8 cellular contexts compared by ENCODE assay signal in the genomic region with DNA sequence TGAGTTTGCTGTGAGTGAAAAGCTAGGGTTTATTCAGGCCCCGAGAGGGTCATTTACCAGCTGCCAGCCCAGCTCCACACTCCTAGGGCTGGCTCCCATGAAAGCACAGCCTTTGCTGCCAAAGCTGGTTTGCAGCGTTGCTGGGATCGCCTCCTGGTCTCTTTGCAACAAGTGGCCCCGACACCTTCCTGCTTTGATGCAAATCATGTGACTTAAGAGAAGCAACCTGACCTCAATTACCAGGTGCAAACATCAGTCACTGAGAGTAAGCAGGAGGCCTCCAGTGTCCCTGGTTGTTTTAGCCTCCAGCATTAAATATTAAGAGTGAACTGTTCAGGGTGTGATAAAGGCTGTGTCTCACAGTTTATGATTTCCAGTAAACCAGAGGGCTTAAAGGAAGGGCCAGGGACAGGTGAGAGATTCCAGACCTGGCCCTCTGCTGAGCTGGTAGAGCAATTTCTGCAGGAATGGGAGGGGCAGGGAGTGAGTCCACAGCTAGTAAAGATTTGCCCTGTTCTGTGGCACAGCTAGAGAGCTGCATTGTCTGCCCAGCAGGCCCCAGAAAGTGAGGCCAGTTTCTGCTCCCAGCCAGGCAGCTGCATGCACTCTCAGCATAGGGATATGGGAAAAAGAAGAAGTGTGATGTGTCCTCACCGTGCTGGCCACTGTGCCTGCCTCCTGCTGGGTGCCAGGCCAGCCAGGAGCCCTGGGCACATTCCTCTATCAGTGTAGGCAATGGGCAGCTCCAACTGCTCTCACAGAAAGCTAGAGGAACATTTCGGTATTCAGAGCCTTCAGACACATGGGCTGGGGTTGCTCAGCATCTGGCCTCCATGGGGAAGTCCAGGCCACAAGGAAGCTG. TPM values are rescaled to one million over a fixed set of nuclear protein-coding genes. Genes with fewer than 3 reads are reported as not detected.
A peak's percentile ranks its signal among the peaks of the same experiment; 100 is the strongest.
DNase-seq lines count a peak whose midpoint lies in the region; ATAC-seq and TF ChIP-seq lines count a peak whose summit lies in the region.

No MANE protein-coding gene starts in this region.

- H3K9ac ChIP-seq in OCI-LY1 (ENCODE audit: low read length) (peak overlapping the region; percentile 39; the same call in 1 of the 2 replicates), smooth muscle cell (ENCODE audit: low read depth) (peak overlapping the region; percentile 92)

- 52 to 54% methylated on average over 6 of the region's 6 CpGs for WGBS in heart right ventricle, 2 donors
- 71% methylated on average over 6 of the region's 6 CpGs for WGBS in smooth muscle cell (ENCODE audit: low lambda C conversion rate)

- no peak overlapping the region for H3K27ac Mint-ChIP-seq in endothelial cell (ENCODE audit: unreplicated experiment)

- H3K4me2 ChIP-seq in OCI-LY1 (ENCODE audit: low read length) (peak overlapping the region; percentile 37; the same call in 1 of the 2 replicates), smooth muscle cell (peak overlapping the region; percentile 28)

- H3K36me3 Mint-ChIP-seq in activated T-cell treated with anti-CD3 and anti-CD28 coated beads, Interleukin-2, amount 50 U/mL, for 4 hours (ENCODE audit: insufficient read depth), result peaks cover 29% of the 10 kb centered on the region
- H3K36me3 Mint-ChIP-seq in endothelial cell (ENCODE audit: low read depth, unreplicated experiment), result no peaks in the 10 kb centered on the region

- H3K4me3 Mint-ChIP-seq in activated T-cell treated with anti-CD3 and anti-CD28 coated beads, Interleukin-2, amount 50 U/mL, for 4 hours, result peak overlapping the region; percentile 64
- no peak overlapping the region for H3K4me3 Mint-ChIP-seq in endothelial cell (ENCODE audit: unreplicated experiment)

- ATAC-seq in activated T-cell treated with anti-CD3 and anti-CD28 coated beads, Interleukin-2, amount 50 U/mL, for 4 hours, result peak; percentile 31 to 33
- ATAC-seq in heart right ventricle, result peak; percentile 10 to 55 (median 46)
- no peak for ATAC-seq in HG03175 (IDR thresholded peaks at IDR 0.05; ENCODE audit: unreplicated experiment)

- H3K4me1 ChIP-seq in OCI-LY1 (ENCODE audit: insufficient read depth, low read length, severe bottlenecking) (peaks cover 54% of the 10 kb centered on the region), heart right ventricle (peaks cover 54 to 100% (median 93%) of the 10 kb centered on the region in 9 donors), smooth muscle cell (ENCODE audit: low read depth) (peaks cover 20% of the 10 kb centered on the region)

- H3K9me3 ChIP-seq in OCI-LY1 (ENCODE audit: low read length), result no peaks in the 10 kb centered on the region
- H3K9me3 ChIP-seq in heart right ventricle, result no peaks in the 10 kb centered on the region
- no peaks in the 10 kb centered on the region for H3K9me3 ChIP-seq in smooth muscle cell (replicated peaks; ENCODE audit: low read depth)

- H3K36me3 ChIP-seq in OCI-LY1 (ENCODE audit: insufficient read depth, low read length) (no peaks in the 10 kb centered on the region), heart right ventricle (peaks cover 0 to 32% (median 0%) of the 10 kb centered on the region in 9 donors), smooth muscle cell (ENCODE audit: low read depth) (no peaks in the 10 kb centered on the region)

- no peaks in the 10 kb centered on the region for H3K27me3 ChIP-seq in OCI-LY1 (ENCODE audit: insufficient read depth, low read length)
- H3K27me3 ChIP-seq in heart right ventricle, result no peaks in the 10 kb centered on the region
- H3K27me3 ChIP-seq in smooth muscle cell (ENCODE audit: low read depth), result no peaks in the 10 kb centered on the region

- peak; percentile 72 for DNase-seq in NK-92 treated with Interleukin-12 subunit alpha and Interleukin-12 subunit beta, amount 100 ng/mL, for 24 hours (lab: John Stamatoyannopoulos, UW)
- DNase-seq in NK-92 (lab: John Stamatoyannopoulos, UW; ENCODE audit: unreplicated experiment), result no peak
- DNase-seq in activated T-cell treated with anti-CD3 and anti-CD28 coated beads, Interleukin-2, amount 50 U/mL, for 4 hours, result peak; percentile 59
- peak in 1 of 2 donors; percentile 39 for DNase-seq in heart right ventricle
- DNase-seq in smooth muscle cell (lab: John Stamatoyannopoulos, UW; ENCODE audit: unreplicated experiment), result no peak
- DNase-seq in endothelial cell (ENCODE audit: low spot score), result no peak

- TF ChIP-seq CTCF in OCI-LY1 (IDR thresholded peaks at IDR 0.05; ENCODE audit: low read length) (no peak), heart right ventricle (IDR thresholded peaks at IDR 0.05) (no peak), smooth muscle cell (IDR thresholded peaks at IDR 0.05; ENCODE audit: borderline replicate concordance, insufficient read depth, poor library complexity, severe bottlenecking) (no peak), endothelial cell (IDR thresholded peaks at IDR 0.05; ENCODE audit: unreplicated experiment) (no peak)

- intact Hi-C loops in heart right ventricle (cut with DNase I), result loop anchor here in 2 of 10 donors (5.0 kb wide), 2 partner anchors 40 to 70 kb away; no protein-coding TSS in a partner anchor

- peak overlapping the region; percentile 84 for H3K27ac ChIP-seq in OCI-LY1 (ENCODE audit: low read depth, low read length, poor library complexity, severe bottlenecking)
- H3K27ac ChIP-seq in heart right ventricle, result peak overlapping the region in 9 of 10 donors; percentile 45 to 100 (median 86)
- peak overlapping the region; percentile 99 for H3K27ac ChIP-seq in smooth muscle cell (ENCODE audit: low read depth)

- H3K4me1 Mint-ChIP-seq in activated T-cell treated with anti-CD3 and anti-CD28 coated beads, Interleukin-2, amount 50 U/mL, for 4 hours (ENCODE audit: low read depth), result peaks cover 100% of the 10 kb centered on the region
- H3K4me1 Mint-ChIP-seq in endothelial cell (ENCODE audit: unreplicated experiment), result no peaks in the 10 kb centered on the region

- H3K79me2 ChIP-seq in OCI-LY1 (ENCODE audit: insufficient read depth, low read length), result no peaks in the 10 kb centered on the region
- H3K79me2 ChIP-seq in smooth muscle cell (ENCODE audit: low read depth), result no peaks in the 10 kb centered on the region

- H3K4me3 ChIP-seq in OCI-LY1 (ENCODE audit: low read depth, low read length, poor library complexity, severe bottlenecking) (no peak overlapping the region), heart right ventricle (peak overlapping the region in 1 of 10 donors; percentile 32), smooth muscle cell (no peak overlapping the region)

- no peak overlapping the region for H2AFZ ChIP-seq in OCI-LY1 (ENCODE audit: low read length)
- H2AFZ ChIP-seq in smooth muscle cell (ENCODE audit: low read depth), result no peak overlapping the region

- H3F3A ChIP-seq in OCI-LY1 (ENCODE audit: insufficient read depth, low read length) (no peaks in the 10 kb centered on the region), smooth muscle cell (ENCODE audit: low read depth) (peaks cover 15% of the 10 kb centered on the region)

- no peaks in the 10 kb centered on the region for H3K9me2 ChIP-seq in OCI-LY1 (ENCODE audit: low read depth, low read length)

- H3K9me3 Mint-ChIP-seq in activated T-cell treated with anti-CD3 and anti-CD28 coated beads, Interleukin-2, amount 50 U/mL, for 4 hours, result no peaks in the 10 kb centered on the region
- no peaks in the 10 kb centered on the region for H3K9me3 Mint-ChIP-seq in endothelial cell (ENCODE audit: unreplicated experiment)

- H4K20me1 ChIP-seq in OCI-LY1 (ENCODE audit: insufficient read depth, low read length) (no peaks in the 10 kb centered on the region), smooth muscle cell (ENCODE audit: low read depth) (no peaks in the 10 kb centered on the region)

- no peaks in the 10 kb centered on the region for H3K27me3 Mint-ChIP-seq in activated T-cell treated with anti-CD3 and anti-CD28 coated beads, Interleukin-2, amount 50 U/mL, for 4 hours (ENCODE audit: low read depth)
- no peaks in the 10 kb centered on the region for H3K27me3 Mint-ChIP-seq in endothelial cell (ENCODE audit: unreplicated experiment)

RNA-seq across cellular contexts. Expression of gene SLC22A5, which starts 58.0 kb away (rescaled TPM):
- 1 to 10 TPM; 4.4 to 6.3 (median 5.7) TPM for total RNA-seq in activated T-cell treated with anti-CD3 and anti-CD28 coated beads, Interleukin-2, amount 50 U/mL, for 4 hours
- total RNA-seq in heart right ventricle (10 to 100 TPM; 10.3 to 36.8 (median 12.5) TPM), smooth muscle cell (2.8 and 4.6 TPM in 2 replicates), endothelial cell (ENCODE audit: unreplicated experiment) (1.2 TPM)
- polyA plus RNA-seq in heart right ventricle (10 to 100 TPM; 21.2 to 21.8 TPM), smooth muscle cell (1.5 and 3.8 TPM in 2 replicates)

Comparison
In these comparisons a context has a peak if more than half of its experiments do, and no peak if none do; other contexts are left out.
1. DNase-seq: peak in NK-92 treated with Interleukin-12 subunit alpha and Interleukin-12 subunit beta, amount 100 ng/mL, for 24 hours (single experiment) and activated T-cell treated with anti-CD3 and anti-CD28 coated beads, Interleukin-2, amount 50 U/mL, for 4 hours (single experiment); none in NK-92 (single experiment), smooth muscle cell (single experiment) and endothelial cell (single experiment).
2. Peak in every context shown above with its lines, with median percentiles within 50 percentile points of each other: H3K27ac ChIP-seq.